Comparison of ENCODE assay signal across 22 cellular contexts in genomic region chr2:95592973-95593372, GRCh38. TPM values are rescaled to one million over a fixed set of nuclear protein-coding genes. Genes with fewer than 3 reads are reported as not detected.
"Had no signal": no experiment of that assay in that cellular context is flagged by ENCODE, and none has a peak within 500 bp of the region (broad histone marks: within the 10 kb centered on the region; RNA-seq: fewer than 3 reads in every experiment).

No MANE protein-coding gene starts in this region.

RNA-seq across cellular contexts. Expression of gene TRIM43, which starts 1.2 kb away (rescaled TPM):
- total RNA-seq: naive thymus-derived CD4-positive, alpha-beta T cell; naive thymus-derived CD8-positive, alpha-beta T cell; natural killer cell; natural killer cell treated with Interleukin-12 subunit alpha and Interleukin-12 subunit beta and Interleukin-15 and Interleukin-18, amount 100 ng/mL, for 72 hours; neural crest cell; occipital lobe; omental fat pad; osteoblast; osteocyte; ovary; pancreas; progenitor cell of endocrine pancreas; psoas muscle; pulmonary artery endothelial cell; right atrium auricular region; right cardiac atrium; right lobe of liver; sciatic nerve; sigmoid colon; skeletal muscle tissue; smooth muscle cell; spleen had no signal
